Comparison of ENCODE assay signal across 24 cellular contexts in genomic region chr4:107389965-107390364, GRCh38.
"Had no signal": no experiment of that assay in that cellular context is flagged by ENCODE, and none has a peak within 500 bp of the region (broad histone marks: within the 10 kb centered on the region; RNA-seq: fewer than 3 reads in every experiment).

No MANE protein-coding gene starts in this region.

- H3K4me3 ChIP-seq: pancreas, prostate gland, right atrium auricular region, right lobe of liver, skin epidermis, stomach, thoracic aorta, thyroid gland, tibial nerve, upper lobe of left lung, vagina had no signal

- H3K4me1 ChIP-seq: pancreas, right atrium auricular region, right lobe of liver, thyroid gland, upper lobe of left lung, vagina had no signal

- H3K27ac ChIP-seq: neutrophil, pancreas, prostate gland, right atrium auricular region, right lobe of liver, skin epidermis, stomach, thoracic aorta, thyroid gland, tibial nerve, upper lobe of left lung, vagina had no signal

- DNase-seq: naive B cell; naive thymus-derived CD8-positive, alpha-beta T cell; nephron progenitor cell; nucleus accumbens; pancreas; retina; right lobe of liver; stimulated activated CD4-positive, alpha-beta T cell treated with anti-CD3 and anti-CD28 coated beads, Interleukin-15, amount 100 ng/mL, for 24 hours; stimulated activated CD4-positive, alpha-beta T cell treated with anti-CD3 and anti-CD28 coated beads, Interleukin-2, amount 100 ng/mL, for 24 hours; stimulated activated CD4-positive, alpha-beta T cell treated with anti-CD3 and anti-CD28 coated beads, Interleukin-2, amount 100 ng/mL, for 48 hours; stimulated activated CD4-positive, alpha-beta T cell treated with anti-CD3 and anti-CD28 coated beads, Interleukin-4, amount 100 ng/mL, for 24 hours; stimulated activated naive B cell treated with anti-CD40 and anti-IgM and Interleukin-4, amounts not matched to agents 10 μg/mL and 1 μg/mL and 100 μg/mL, for 72 hours; stimulated activated naive CD4-positive, alpha-beta T cell treated with Interleukin-2 at 50 U/mL for 16 hours; stomach; thyroid gland; trophoblast cell; upper lobe of left lung had no signal

- H3K9me3 ChIP-seq: neutrophil, pancreas, prostate gland, right atrium auricular region, right lobe of liver, stomach, thoracic aorta, thyroid gland, tibial nerve, upper lobe of left lung, vagina had no signal

- H3K36me3 ChIP-seq: neutrophil, pancreas, prostate gland, right atrium auricular region, right lobe of liver, stomach, thoracic aorta, thyroid gland, tibial nerve, upper lobe of left lung, vagina had no signal

- H3K27me3 ChIP-seq: neutrophil, pancreas, right atrium auricular region, right lobe of liver, stomach, thyroid gland, tibial nerve, upper lobe of left lung, vagina had no signal
